In the genomic region with DNA sequence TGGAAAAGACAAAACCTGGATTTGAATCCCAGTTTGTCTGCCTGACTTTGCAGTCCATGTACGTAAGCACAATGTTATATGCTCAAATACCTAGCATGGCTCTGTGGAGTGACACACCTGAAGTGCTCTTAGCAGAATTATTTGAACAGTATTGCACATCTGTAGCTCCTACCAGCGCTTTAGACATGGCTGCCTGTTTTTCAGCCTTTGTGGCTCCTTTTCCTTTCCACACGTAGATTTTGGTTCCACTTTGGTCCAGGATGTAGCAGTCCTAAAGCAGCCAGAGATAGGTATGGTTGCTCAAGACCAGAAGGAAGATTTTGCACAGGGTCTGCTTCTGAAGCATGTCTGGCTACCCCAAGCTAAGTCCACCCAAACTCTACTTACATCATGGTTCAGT, we compare ENCODE assay signal across 7 cellular contexts.
"Had no signal": no experiment of that assay in that cellular context is flagged by ENCODE, and none has a peak within 500 bp of the region (broad histone marks: within the 10 kb centered on the region; RNA-seq: fewer than 3 reads in every experiment).

No MANE protein-coding gene starts in this region.

- H3K9me3 ChIP-seq: HAP-1 had no signal

- H3K4me1 ChIP-seq: HAP-1 had no signal

- H3K4me3 ChIP-seq: GM23248, HAP-1 had no signal

- H3K36me3 ChIP-seq: HAP-1 had no signal

- H3K27ac ChIP-seq: GM23248, HL-60 had no signal

- DNase-seq: GM23248, GOT3, H7, HFFc6, KBM-7 had no signal
